Comparison of ENCODE assay signal across 20 cellular contexts in genomic region chr12:52127683-52128450, GRCh38. TPM values are rescaled to one million over a fixed set of nuclear protein-coding genes. Genes with fewer than 3 reads are reported as not detected.
A peak's percentile ranks its signal among the peaks of the same experiment; 100 is the strongest.
DNase-seq lines count a peak whose midpoint lies in the region; ATAC-seq and TF ChIP-seq lines count a peak whose summit lies in the region.
"Had no signal": no experiment of that assay in that cellular context is flagged by ENCODE, and none has a peak within 500 bp of the region (broad histone marks: within the 10 kb centered on the region; RNA-seq: fewer than 3 reads in every experiment).

No MANE protein-coding gene starts in this region.

- H3K9me3 ChIP-seq in upper lobe of right lung: no peaks in the 10 kb centered on the region

- no peak for TF ChIP-seq CTCF in upper lobe of right lung (IDR thresholded peaks at IDR 0.05)

- peaks cover 12% of the 10 kb centered on the region for H3K4me1 ChIP-seq in upper lobe of right lung
- H3K4me1 ChIP-seq: foreskin keratinocyte had no signal

- ATAC-seq in Right ventricle myocardium superior (ENCODE audit: poor library complexity) (no peak), upper lobe of right lung (no peak), HG03520 (IDR thresholded peaks at IDR 0.05; ENCODE audit: unreplicated experiment) (no peak)
- ATAC-seq: foreskin keratinocyte had no signal

- H3K27me3 ChIP-seq in layer of hippocampus (ENCODE audit: control insufficient read depth, insufficient read depth, low read length) (no peaks in the 10 kb centered on the region), upper lobe of right lung (no peaks in the 10 kb centered on the region)

- no peaks in the 10 kb centered on the region for H3K36me3 ChIP-seq in upper lobe of right lung

- intact Hi-C loops in cardiac septum (cut with DNase I) (no loop called here), Right ventricle myocardium superior (cut with DNase I) (no loop called here), upper lobe of right lung (cut with DNase I) (no loop called here)

- DNase-seq in cardiac septum (ENCODE audit: low spot score) (peak; percentile 43), Right ventricle myocardium superior (no peak), caudate nucleus (lab: John Stamatoyannopoulos, UW) (no peak), upper lobe of right lung (peak; percentile 6), NOMO-1 treated with DMSO at 0.1 percent for 48 hours (lab: John Stamatoyannopoulos, UW; ENCODE audit: unreplicated experiment) (no peak), NCI-H146 treated with DMSO at 0.1 percent for 48 hours (lab: John Stamatoyannopoulos, UW; ENCODE audit: unreplicated experiment) (no peak)
- DNase-seq: activated CD4-positive, alpha-beta T cell treated with anti-CD3 and anti-CD28 coated beads, Interleukin-2, amount 50 U/mL, for 4 hours; amniotic stem cell; C1 segment of cervical spinal cord; foreskin keratinocyte; kidney glomerular epithelial cell; midbrain; NCI-H774; SIG-M5; stimulated activated CD4-positive, alpha-beta T cell treated with anti-CD3 and anti-CD28 coated beads, Interleukin-4, amount 100 ng/mL, for 1 hour had no signal

- H3K4me3 ChIP-seq in upper lobe of right lung: no peak overlapping the region
- H3K4me3 ChIP-seq: skin epidermis had no signal

- H3K27ac ChIP-seq in caudate nucleus (ENCODE audit: low read depth, low read length) (peak overlapping the region; percentile 44), layer of hippocampus (ENCODE audit: low read depth, low read length) (peak overlapping the region; percentile 12), upper lobe of right lung (peak overlapping the region; percentile 77)
- H3K27ac ChIP-seq: foreskin keratinocyte had no signal

RNA-seq across cellular contexts. Expression of gene SMIM41, which starts 48.4 kb away (rescaled TPM):
- total RNA-seq in cardiac septum (not detected), Right ventricle myocardium superior (0.35 TPM), upper lobe of right lung (6.1 TPM)
- total RNA-seq: epithelial cell of proximal tubule, foreskin keratinocyte, M059J had no signal

RNA-seq across cellular contexts. Expression of gene ATG101, which starts 58.1 kb away (rescaled TPM):
- total RNA-seq in cardiac septum (23.2 TPM), Right ventricle myocardium superior (23.5 TPM), upper lobe of right lung (37.3 TPM)

Comparison
In these comparisons a context has a peak if more than half of its experiments do, and no peak if none do; other contexts are left out.
1. DNase-seq: peak in cardiac septum (single experiment) and upper lobe of right lung (single experiment); none in Right ventricle myocardium superior (single experiment), caudate nucleus (0 of 61), NOMO-1 treated with DMSO at 0.1 percent for 48 hours (single experiment) and NCI-H146 treated with DMSO at 0.1 percent for 48 hours (single experiment).
2. H3K27ac ChIP-seq: peak in every context shown above with its lines; median percentile 77 in upper lobe of right lung; 44 in caudate nucleus; 12 in layer of hippocampus.